In genomic region chr1:232793944-232794343, GRCh38 we compare ENCODE assay signal across 9 cellular contexts. TPM values are rescaled to one million over a fixed set of nuclear protein-coding genes. Genes with fewer than 3 reads are reported as not detected.
DNase-seq lines count a peak whose midpoint lies in the region; ATAC-seq and TF ChIP-seq lines count a peak whose summit lies in the region.
"Had no signal": no experiment of that assay in that cellular context is flagged by ENCODE, and none has a peak within 500 bp of the region (broad histone marks: within the 10 kb centered on the region; RNA-seq: fewer than 3 reads in every experiment).

No MANE protein-coding gene starts in this region.

- no peaks in the 10 kb centered on the region for H3K27me3 ChIP-seq in kidney epithelial cell (ENCODE audit: control insufficient read depth, insufficient read depth, low read length)
- H3K27me3 ChIP-seq: Peyer's patch had no signal

- DNase-seq in ELR (ENCODE audit: low read depth) (peak; percentile 46), HT1080 (ENCODE audit: low read depth) (peak; percentile 74), RWPE1 (ENCODE audit: low spot score) (peak; percentile 12), kidney epithelial cell (ENCODE audit: low read depth) (peak; percentile 32), germinal center (ENCODE audit: low spot score) (no peak), 8988T (no peak)
- no peak for DNase-seq in activated T-helper 2 cell treated with anti-CD3 and anti-CD28 coated beads, Interferon-gamma antibody, Interleukin-2, Interleukin-4, amounts not matched to agents 10 μg/mL and 5 μg/mL and 100 μg/mL, durations not matched to agents 14 hours and 24 hours and 36 hours (ENCODE audit: low spot score)

- H3K27me3 Mint-ChIP-seq in activated T-helper 2 cell treated with anti-CD3 and anti-CD28 coated beads, Interferon-gamma antibody, Interleukin-2, Interleukin-4, amounts not matched to agents 10 μg/mL and 5 μg/mL and 100 μg/mL, durations not matched to agents 14 hours and 24 hours and 36 hours (ENCODE audit: low read depth), result peaks cover 5% of the 10 kb centered on the region

- TF ChIP-seq POLR2A in GM18505 (IDR thresholded peaks at IDR 0.05; ENCODE audit: borderline replicate concordance, extremely low read depth, insufficient read depth, insufficient read length), result no peak

- ATAC-seq in GM18505 (IDR thresholded peaks at IDR 0.05; ENCODE audit: unreplicated experiment), result no peak

- H3K4me3 Mint-ChIP-seq in activated T-helper 2 cell treated with anti-CD3 and anti-CD28 coated beads, Interferon-gamma antibody, Interleukin-2, Interleukin-4, amounts not matched to agents 10 μg/mL and 5 μg/mL and 100 μg/mL, durations not matched to agents 14 hours and 24 hours and 36 hours (ENCODE audit: low read depth), result no peak overlapping the region

- H3K36me3 Mint-ChIP-seq in activated T-helper 2 cell treated with anti-CD3 and anti-CD28 coated beads, Interferon-gamma antibody, Interleukin-2, Interleukin-4, amounts not matched to agents 10 μg/mL and 5 μg/mL and 100 μg/mL, durations not matched to agents 14 hours and 24 hours and 36 hours (ENCODE audit: low read depth), result no peaks in the 10 kb centered on the region

- no peak overlapping the region for H3K27ac ChIP-seq in RWPE1
- H3K27ac ChIP-seq: Peyer's patch had no signal

- TF ChIP-seq CTCF in RWPE1 (conservative IDR thresholded peaks at IDR 0.05; ENCODE audit: low read depth) (0 out of 2 replicates have a peak, but pooled peaks have one; percentile 7), kidney epithelial cell (IDR thresholded peaks at IDR 0.05; ENCODE audit: insufficient read depth, low read length, poor library complexity, severe bottlenecking) (peak; percentile 37)

- H3K36me3 ChIP-seq in kidney epithelial cell (ENCODE audit: control insufficient read depth, insufficient read depth, low read length), result no peaks in the 10 kb centered on the region
- H3K36me3 ChIP-seq: Peyer's patch had no signal

- peaks cover 5% of the 10 kb centered on the region for H3K9me3 Mint-ChIP-seq in activated T-helper 2 cell treated with anti-CD3 and anti-CD28 coated beads, Interferon-gamma antibody, Interleukin-2, Interleukin-4, amounts not matched to agents 10 μg/mL and 5 μg/mL and 100 μg/mL, durations not matched to agents 14 hours and 24 hours and 36 hours

- no peak overlapping the region for H3K27ac Mint-ChIP-seq in activated T-helper 2 cell treated with anti-CD3 and anti-CD28 coated beads, Interferon-gamma antibody, Interleukin-2, Interleukin-4, amounts not matched to agents 10 μg/mL and 5 μg/mL and 100 μg/mL, durations not matched to agents 14 hours and 24 hours and 36 hours

- CTCF ChIA-PET in RWPE1 (lab: Yijun Ruan, JAX), result interaction anchor here (0.7 to 1.1 kb wide), 4 partner anchors 10 to 567 kb away, joined by 3 to 6 read pairs (median 4); no protein-coding TSS in a partner anchor

- POLR2A ChIA-PET in RWPE1 (lab: Yijun Ruan, JAX; ENCODE audit: low non-redundant PET), result no interaction called here

- H3K4me3 ChIP-seq in kidney epithelial cell (ENCODE audit: low read depth, low read length), result no peak overlapping the region
- H3K4me3 ChIP-seq: Peyer's patch had no signal

- intact Hi-C loops in activated T-helper 2 cell treated with anti-CD3 and anti-CD28 coated beads, Interferon-gamma antibody, Interleukin-2, Interleukin-4, amounts not matched to agents 10 μg/mL and 5 μg/mL and 100 μg/mL, durations not matched to agents 14 hours and 24 hours and 36 hours (cut with micrococcal nuclease), result no loop called here

- H3K4me1 Mint-ChIP-seq in activated T-helper 2 cell treated with anti-CD3 and anti-CD28 coated beads, Interferon-gamma antibody, Interleukin-2, Interleukin-4, amounts not matched to agents 10 μg/mL and 5 μg/mL and 100 μg/mL, durations not matched to agents 14 hours and 24 hours and 36 hours (ENCODE audit: low read depth), result peaks cover 15% of the 10 kb centered on the region

RNA-seq across cellular contexts. Expression of gene MAP10, which starts 11.3 kb away (rescaled TPM):
- not detected in 2 replicates for total RNA-seq in HT1080 (2014; rRNA removed; shearing (Covaris generic))
- not detected in 2 replicates for polyA plus RNA-seq in HT1080 (2015; cell fraction: cytosol; rRNA removed)
- polyA plus RNA-seq in HT1080 (2015; cell fraction: nucleus; rRNA removed), result not detected in 2 replicates
- total RNA-seq in kidney epithelial cell, result 3.7 and 5.5 TPM in 2 replicates
- total RNA-seq in activated T-helper 2 cell treated with anti-CD3 and anti-CD28 coated beads, Interferon-gamma antibody, Interleukin-2, Interleukin-4, amounts not matched to agents 10 μg/mL and 5 μg/mL and 100 μg/mL, durations not matched to agents 14 hours and 24 hours and 36 hours, result 3.0 and 3.2 TPM in 2 replicates

Comparison
In these comparisons a context has a peak if more than half of its experiments do, and no peak if none do; other contexts are left out.
1. DNase-seq: peak in ELR (single experiment), HT1080 (single experiment), RWPE1 (single experiment) and kidney epithelial cell (single experiment); none in germinal center (single experiment), 8988T (single experiment) and activated T-helper 2 cell treated with anti-CD3 and anti-CD28 coated beads, Interferon-gamma antibody, Interleukin-2, Interleukin-4, amounts not matched to agents 10 μg/mL and 5 μg/mL and 100 μg/mL, durations not matched to agents 14 hours and 24 hours and 36 hours (single experiment).